In genomic region chr18:13710460-13710859, GRCh38 we compare ENCODE assay signal across 20 cellular contexts. TPM values are rescaled to one million over a fixed set of nuclear protein-coding genes. Genes with fewer than 3 reads are reported as not detected.
DNase-seq lines count a peak whose midpoint lies in the region; ATAC-seq and TF ChIP-seq lines count a peak whose summit lies in the region.
"Had no signal": no experiment of that assay in that cellular context is flagged by ENCODE, and none has a peak within 500 bp of the region (broad histone marks: within the 10 kb centered on the region; RNA-seq: fewer than 3 reads in every experiment).

No MANE protein-coding gene starts in this region.

- no peak for TF ChIP-seq POLR2A in esophagus squamous epithelium (IDR thresholded peaks at IDR 0.05)

- H3K4me3 ChIP-seq in esophagus squamous epithelium = no peak overlapping the region
- no peak overlapping the region for H3K4me3 ChIP-seq in upper lobe of right lung
- H3K4me3 ChIP-seq: gastroesophageal sphincter, neural progenitor cell, thoracic aorta had no signal

- CTCF ChIA-PET in RWPE1 (lab: Yijun Ruan, JAX) = no interaction called here

- H3K4me1 ChIP-seq in esophagus squamous epithelium = peaks cover 0 to 30% (median 0%) of the 10 kb centered on the region in 3 donors
- no peaks in the 10 kb centered on the region for H3K4me1 ChIP-seq in upper lobe of right lung
- H3K4me1 ChIP-seq: gastroesophageal sphincter, neural progenitor cell had no signal

- H3K27me3 ChIP-seq in esophagus squamous epithelium = no peaks in the 10 kb centered on the region
- no peaks in the 10 kb centered on the region for H3K27me3 ChIP-seq in upper lobe of right lung
- H3K27me3 ChIP-seq: gastroesophageal sphincter, neural progenitor cell had no signal

- intact Hi-C loops in esophagus squamous epithelium (cut with DNase I) (no loop called here), upper lobe of right lung (cut with DNase I) (no loop called here), posterior vena cava (cut with DNase I) (no loop called here)

- WGBS in esophagus squamous epithelium, 2 donors = 38 to 45% methylated on average over 5 of the region's 5 CpGs

- ATAC-seq in upper lobe of right lung = peak; percentile 67
- ATAC-seq: activated naive CD4-positive, alpha-beta T cell treated with anti-CD3 and anti-CD28 coated beads, Interleukin-2, amount 50 U/mL, for 72 hours; effector memory CD8-positive, alpha-beta T cell; gastroesophageal sphincter; sciatic nerve had no signal

- H3K9me3 ChIP-seq in esophagus squamous epithelium = no peaks in the 10 kb centered on the region
- H3K9me3 ChIP-seq in upper lobe of right lung = no peaks in the 10 kb centered on the region
- H3K9me3 ChIP-seq: gastroesophageal sphincter, thoracic aorta had no signal

- peak overlapping the region; percentile 90 for H3K27ac ChIP-seq in RWPE1
- H3K27ac ChIP-seq in esophagus squamous epithelium = peak overlapping the region in 3 of 4 donors; percentile 22 to 67 (median 31)
- H3K27ac ChIP-seq in upper lobe of right lung = no peak overlapping the region
- H3K27ac ChIP-seq: C4-2B, gastroesophageal sphincter, neural progenitor cell, thoracic aorta had no signal

- POLR2A ChIA-PET in RWPE1 (lab: Yijun Ruan, JAX; ENCODE audit: low non-redundant PET) = no interaction called here

- DNase-seq in HK-2 (ENCODE audit: unreplicated experiment) = peak; percentile 33
- DNase-seq in RWPE1 (ENCODE audit: low spot score) = peak; percentile 52
- no peak for DNase-seq in esophagus squamous epithelium (lab: John Stamatoyannopoulos, UW)
- peak; percentile 71 for DNase-seq in upper lobe of right lung
- DNase-seq in medulla oblongata (ENCODE audit: extremely low spot score) = no peak
- no peak for DNase-seq in mesenteric fat pad (ENCODE audit: low spot score)
- DNase-seq in posterior vena cava (ENCODE audit: low spot score) = no peak
- DNase-seq: activated CD4-positive, alpha-beta T cell treated with anti-CD3 and anti-CD28 coated beads for 48 hours; central memory CD4-positive, alpha-beta T cell; effector memory CD8-positive, alpha-beta T cell; mesendoderm; SHP77 treated with DMSO at 0.1 percent for 48 hours; stimulated activated CD4-positive, alpha-beta T cell treated with anti-CD3 and anti-CD28 coated beads, Interleukin-4, amount 100 ng/mL, for 1 hour; stimulated activated CD8-positive, alpha-beta memory T cell treated with anti-CD3 and anti-CD28 coated beads, Interleukin-4, amount 100 ng/mL, for 48 hours had no signal

- H3K36me3 ChIP-seq in esophagus squamous epithelium (no peaks in the 10 kb centered on the region), upper lobe of right lung (no peaks in the 10 kb centered on the region)
- H3K36me3 ChIP-seq: gastroesophageal sphincter, neural progenitor cell, thoracic aorta had no signal

- TF ChIP-seq CTCF in RWPE1 (conservative IDR thresholded peaks at IDR 0.05; ENCODE audit: low read depth) (no peak), esophagus squamous epithelium (IDR thresholded peaks at IDR 0.05) (no peak), upper lobe of right lung (IDR thresholded peaks at IDR 0.05) (no peak)

RNA-seq across cellular contexts. Expression of gene FAM210A, which starts 15.9 kb away (rescaled TPM):
- total RNA-seq in esophagus squamous epithelium = 10 to 100 TPM in 3 of 4 donors, 1 to 10 TPM in 1; 9.7 to 15.8 (median 14.6) TPM
- 13.1 TPM for total RNA-seq in upper lobe of right lung
- 17.3 TPM for total RNA-seq in mesenteric fat pad
- total RNA-seq in posterior vena cava = 10 to 100 TPM; 12.9 to 18.4 TPM

RNA-seq across cellular contexts. Expression of gene RNMT, which starts 16.0 kb away (rescaled TPM):
- total RNA-seq in esophagus squamous epithelium (10 to 100 TPM in 3 of 4 donors, 1 to 10 TPM in 1; 8.8 to 25.0 (median 14.2) TPM), upper lobe of right lung (30.9 TPM), mesenteric fat pad (23.2 TPM), posterior vena cava (10 to 100 TPM; 28.8 to 33.3 TPM)

Comparison
In these comparisons a context has a peak if more than half of its experiments do, and no peak if none do; other contexts are left out.
1. DNase-seq: peak in HK-2 (single experiment), RWPE1 (single experiment) and upper lobe of right lung (single experiment); none in esophagus squamous epithelium (single experiment), medulla oblongata (single experiment), mesenteric fat pad (single experiment) and posterior vena cava (single experiment).